In genomic region chr2:120470717-120471060, GRCh38 we compare ENCODE assay signal across 14 cellular contexts.
DNase-seq lines count a peak whose midpoint lies in the region; ATAC-seq, FAIRE-seq and TF ChIP-seq lines count a peak whose summit lies in the region.
"Had no signal": no experiment of that assay in that cellular context is flagged by ENCODE, and none has a peak within 500 bp of the region (broad histone marks: within the 10 kb centered on the region; RNA-seq: fewer than 3 reads in every experiment).

No MANE protein-coding gene starts in this region.

- no peaks in the 10 kb centered on the region for H3K9me3 ChIP-seq in pancreas
- H3K9me3 ChIP-seq: neutrophil had no signal

- H3K36me3 ChIP-seq in pancreas (no peaks in the 10 kb centered on the region), urinary bladder (ENCODE audit: insufficient read depth) (no peaks in the 10 kb centered on the region)
- H3K36me3 ChIP-seq: neutrophil had no signal

- 60 to 69% methylated on average over 3 of the region's 3 CpGs for WGBS in pancreas, 2 donors
- WGBS in urinary bladder, result 84% methylated on average over 3 of the region's 3 CpGs

- ATAC-seq in Right ventricle myocardium superior (ENCODE audit: poor library complexity), result peak; percentile 40
- ATAC-seq in pancreas, result peak; percentile 11 to 33 (median 20)
- ATAC-seq in HG03469 (IDR thresholded peaks at IDR 0.05; ENCODE audit: unreplicated experiment), result no peak
- no peak for ATAC-seq in GM21381 (IDR thresholded peaks at IDR 0.05; ENCODE audit: unreplicated experiment)
- ATAC-seq: activated CD4-positive, alpha-beta T cell treated with anti-CD3 and anti-CD28 coated beads for 36 hours; activated T-cell treated with anti-CD3 and anti-CD28 coated beads, Interleukin-2, amount 50 U/mL, for 72 hours; stimulated activated naive B cell treated with anti-CD40 and anti-IgM and Interleukin-4, amounts not matched to agents 10 μg/mL and 1 μg/mL and 100 μg/mL, for 72 hours had no signal

- H3K27ac ChIP-seq in VCaP (peak overlapping the region; percentile 99), pancreas (peak overlapping the region; percentile 36 to 79 (median 66)), urinary bladder (ENCODE audit: low read depth) (peak overlapping the region; percentile 87)
- H3K27ac ChIP-seq: neutrophil had no signal

- H3K4me1 ChIP-seq in pancreas (peaks cover 36 to 41% (median 40%) of the 10 kb centered on the region in 3 donors), urinary bladder (ENCODE audit: insufficient read depth) (no peaks in the 10 kb centered on the region)

- TF ChIP-seq CTCF in VCaP (conservative IDR thresholded peaks at IDR 0.05) (no peak), pancreas (IDR thresholded peaks at IDR 0.05) (no peak)

- no peak overlapping the region for H3K4me3 ChIP-seq in pancreas
- no peak overlapping the region for H3K4me3 ChIP-seq in urinary bladder (ENCODE audit: low read depth, low read length)
- H3K4me3 ChIP-seq: lung had no signal

- intact Hi-C loops in Right ventricle myocardium superior (cut with DNase I), result no loop called here
- intact Hi-C loops in pancreas (cut with DNase I), result no loop called here

- H3K27me3 ChIP-seq in pancreas, result no peaks in the 10 kb centered on the region

- DNase-seq in Right ventricle myocardium superior, result no peak
- DNase-seq in pancreas, result peak in 1 of 6 donors; percentile 33
- DNase-seq in activated naive CD4-positive, alpha-beta T cell treated with Interleukin-2 at 50 U/mL for 16 hours, result no peak
- DNase-seq: activated CD4-positive, alpha-beta T cell treated with anti-CD3 and anti-CD28 coated beads for 36 hours; activated T-cell treated with anti-CD3 and anti-CD28 coated beads, Interleukin-2, amount 50 U/mL, for 72 hours; NCI-H2107; stimulated activated CD4-positive, alpha-beta T cell treated with anti-CD3 and anti-CD28 coated beads, Interleukin-2, amount 100 ng/mL, for 48 hours; stimulated activated naive B cell treated with anti-CD40 and anti-IgM and Interleukin-4, amounts not matched to agents 10 μg/mL and 1 μg/mL and 100 μg/mL, for 72 hours had no signal

- no peak for FAIRE-seq in pancreas (lab: Jason Lieb, UNC)

Comparison
In these comparisons a context has a peak if more than half of its experiments do, and no peak if none do; other contexts are left out.
1. ATAC-seq: peak in Right ventricle myocardium superior (single experiment) and pancreas (4 of 4); none in HG03469 (single experiment) and GM21381 (single experiment).
2. Peak in every context shown above with its lines, with median percentiles within 50 percentile points of each other: H3K27ac ChIP-seq.